13 cellular contexts compared by ENCODE assay signal in the genomic region with DNA sequence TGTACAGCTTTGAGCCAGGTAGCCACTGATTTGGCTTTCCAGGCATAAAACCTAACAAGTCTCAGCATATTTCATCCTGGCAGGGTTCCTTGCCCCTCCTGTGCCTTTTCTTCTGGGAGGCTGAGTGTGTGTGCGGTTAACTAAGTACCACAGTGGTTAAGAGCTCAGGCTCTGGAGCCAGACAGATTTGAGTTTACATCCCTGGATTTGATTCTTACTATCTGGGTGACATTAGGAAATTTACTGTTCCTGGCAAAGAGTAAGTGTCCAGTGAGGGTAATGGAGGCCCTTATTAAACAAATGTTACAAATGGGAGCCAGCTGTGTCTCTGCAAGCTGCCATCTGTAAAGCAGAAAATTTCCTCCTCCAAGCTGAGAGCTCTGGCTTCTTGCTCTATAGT.
A peak's percentile ranks its signal among the peaks of the same experiment; 100 is the strongest.
DNase-seq lines count a peak whose midpoint lies in the region.
"Had no signal": no experiment of that assay in that cellular context is flagged by ENCODE, and none has a peak within 500 bp of the region (broad histone marks: within the 10 kb centered on the region; RNA-seq: fewer than 3 reads in every experiment).

No MANE protein-coding gene starts in this region.

- peak overlapping the region; percentile 84 for H3K27ac ChIP-seq in epithelial cell of prostate

- DNase-seq in NCI-H1092 (lab: John Stamatoyannopoulos, UW) (peak; percentile 59), NCI-H82 treated with DMSO at 0.1 percent for 48 hours (lab: John Stamatoyannopoulos, UW; ENCODE audit: unreplicated experiment) (peak; percentile 69), epithelial cell of prostate (ENCODE audit: low read depth, low spot score) (peak; percentile 80), retina (peak; percentile 10), NK-92 (lab: John Stamatoyannopoulos, UW; ENCODE audit: unreplicated experiment) (no peak), NCI-H1930 (lab: John Stamatoyannopoulos, UW) (no peak), DMS79 (lab: John Stamatoyannopoulos, UW) (no peak), NCI-H526 treated with DMSO at 0.1 percent for 48 hours (lab: John Stamatoyannopoulos, UW) (no peak)
- DNase-seq: activated CD4-positive, alpha-beta T cell treated with anti-CD3 and anti-CD28 coated beads for 48 hours; DMS153; left cardiac atrium; naive thymus-derived CD8-positive, alpha-beta T cell; NCI-H69 had no signal

Comparison
In these comparisons a context has a peak if more than half of its experiments do, and no peak if none do; other contexts are left out.
1. DNase-seq: peak in NCI-H1092 (single experiment), NCI-H82 treated with DMSO at 0.1 percent for 48 hours (single experiment), epithelial cell of prostate (single experiment) and retina (single experiment); none in NK-92 (single experiment), NCI-H1930 (0 of 2), DMS79 (single experiment) and NCI-H526 treated with DMSO at 0.1 percent for 48 hours (single experiment).